In the genomic region with DNA sequence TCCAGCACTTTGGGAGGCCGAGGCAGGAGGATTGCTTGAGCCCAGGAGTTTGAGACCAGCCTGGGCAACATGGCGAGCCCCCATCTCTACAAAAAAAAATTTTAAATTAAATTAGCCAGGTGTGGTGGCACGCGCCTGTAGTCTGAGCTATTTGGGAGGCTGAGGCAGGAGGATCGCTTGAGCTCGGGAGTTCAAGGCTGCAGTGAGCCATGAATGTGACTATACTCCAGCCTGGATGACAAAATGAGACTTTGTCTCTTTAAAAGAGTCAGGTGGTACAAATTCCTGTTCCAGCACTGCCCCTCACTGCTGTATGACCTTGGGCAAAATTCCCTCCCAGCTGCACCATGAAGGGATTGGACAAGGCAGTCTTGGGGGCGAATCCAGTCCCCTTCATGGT, we compare ENCODE assay signal across 1 cellular context.
A peak's percentile ranks its signal among the peaks of the same experiment; 100 is the strongest.
TF ChIP-seq lines count a peak whose summit lies in the region.

No MANE protein-coding gene starts in this region.

TF ChIP-seq in HepG2, 621 proteins besides CTCF, POLR2A, EP300 and RAD21 (continued from another document):
- TF ChIP-seq KIAA2018 (CRISPR knock-in tag; IDR thresholded peaks at IDR 0.05; ENCODE audit: borderline replicate concordance) (no peak), MIER3 (CRISPR knock-in tag; IDR thresholded peaks at IDR 0.05; ENCODE audit: borderline replicate concordance) (no peak), ZNF646 (CRISPR knock-in tag; IDR thresholded peaks at IDR 0.05) (no peak), ZNF780A (CRISPR knock-in tag; IDR thresholded peaks at IDR 0.05) (no peak), ZNF549 (CRISPR knock-in tag; IDR thresholded peaks at IDR 0.05) (no peak), POLR2G (IDR thresholded peaks at IDR 0.05; ENCODE audit: low read depth, low read length) (0 out of 2 replicates have a peak, but pooled peaks have one; percentile 25), ZNF34 (CRISPR knock-in tag; IDR thresholded peaks at IDR 0.05; ENCODE audit: borderline replicate concordance) (no peak), REXO4 (CRISPR knock-in tag; IDR thresholded peaks at IDR 0.05; ENCODE audit: borderline replicate concordance) (no peak), GABPB1 (CRISPR knock-in tag; IDR thresholded peaks at IDR 0.05) (no peak), KLF9 (CRISPR knock-in tag; IDR thresholded peaks at IDR 0.05; ENCODE audit: low read depth) (no peak), ZBTB8A (CRISPR knock-in tag; IDR thresholded peaks at IDR 0.05; ENCODE audit: borderline replicate concordance, low read depth) (no peak), ZNF775 (CRISPR knock-in tag; IDR thresholded peaks at IDR 0.05; ENCODE audit: borderline replicate concordance) (no peak), ZFP1 (CRISPR knock-in tag; IDR thresholded peaks at IDR 0.05) (no peak), ZSCAN22 (CRISPR knock-in tag; IDR thresholded peaks at IDR 0.05) (no peak), ZNF792 (CRISPR knock-in tag; IDR thresholded peaks at IDR 0.05) (no peak), LCORL (IDR thresholded peaks at IDR 0.05) (no peak), LCORL (CRISPR knock-in tag; IDR thresholded peaks at IDR 0.05) (no peak), ZNF3 (CRISPR knock-in tag; IDR thresholded peaks at IDR 0.05) (no peak), BORCS8-MEF2B (CRISPR knock-in tag; IDR thresholded peaks at IDR 0.05) (no peak)
- TF ChIP-seq, protein P1, sequence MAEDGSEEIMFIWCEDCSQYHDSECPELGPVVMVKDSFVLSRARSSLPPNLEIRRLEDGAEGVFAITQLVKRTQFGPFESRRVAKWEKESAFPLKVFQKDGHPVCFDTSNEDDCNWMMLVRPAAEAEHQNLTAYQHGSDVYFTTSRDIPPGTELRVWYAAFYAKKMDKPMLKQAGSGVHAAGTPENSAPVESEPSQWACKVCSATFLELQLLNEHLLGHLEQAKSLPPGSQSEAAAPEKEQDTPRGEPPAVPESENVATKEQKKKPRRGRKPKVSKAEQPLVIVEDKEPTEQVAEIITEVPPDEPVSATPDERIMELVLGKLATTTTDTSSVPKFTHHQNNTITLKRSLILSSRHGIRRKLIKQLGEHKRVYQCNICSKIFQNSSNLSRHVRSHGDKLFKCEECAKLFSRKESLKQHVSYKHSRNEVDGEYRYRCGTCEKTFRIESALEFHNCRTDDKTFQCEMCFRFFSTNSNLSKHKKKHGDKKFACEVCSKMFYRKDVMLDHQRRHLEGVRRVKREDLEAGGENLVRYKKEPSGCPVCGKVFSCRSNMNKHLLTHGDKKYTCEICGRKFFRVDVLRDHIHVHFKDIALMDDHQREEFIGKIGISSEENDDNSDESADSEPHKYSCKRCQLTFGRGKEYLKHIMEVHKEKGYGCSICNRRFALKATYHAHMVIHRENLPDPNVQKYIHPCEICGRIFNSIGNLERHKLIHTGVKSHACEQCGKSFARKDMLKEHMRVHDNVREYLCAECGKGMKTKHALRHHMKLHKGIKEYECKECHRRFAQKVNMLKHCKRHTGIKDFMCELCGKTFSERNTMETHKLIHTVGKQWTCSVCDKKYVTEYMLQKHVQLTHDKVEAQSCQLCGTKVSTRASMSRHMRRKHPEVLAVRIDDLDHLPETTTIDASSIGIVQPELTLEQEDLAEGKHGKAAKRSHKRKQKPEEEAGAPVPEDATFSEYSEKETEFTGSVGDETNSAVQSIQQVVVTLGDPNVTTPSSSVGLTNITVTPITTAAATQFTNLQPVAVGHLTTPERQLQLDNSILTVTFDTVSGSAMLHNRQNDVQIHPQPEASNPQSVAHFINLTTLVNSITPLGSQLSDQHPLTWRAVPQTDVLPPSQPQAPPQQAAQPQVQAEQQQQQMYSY (CRISPR knock-in tag; IDR thresholded peaks at IDR 0.05) = no peak
- TF ChIP-seq, protein P2, sequence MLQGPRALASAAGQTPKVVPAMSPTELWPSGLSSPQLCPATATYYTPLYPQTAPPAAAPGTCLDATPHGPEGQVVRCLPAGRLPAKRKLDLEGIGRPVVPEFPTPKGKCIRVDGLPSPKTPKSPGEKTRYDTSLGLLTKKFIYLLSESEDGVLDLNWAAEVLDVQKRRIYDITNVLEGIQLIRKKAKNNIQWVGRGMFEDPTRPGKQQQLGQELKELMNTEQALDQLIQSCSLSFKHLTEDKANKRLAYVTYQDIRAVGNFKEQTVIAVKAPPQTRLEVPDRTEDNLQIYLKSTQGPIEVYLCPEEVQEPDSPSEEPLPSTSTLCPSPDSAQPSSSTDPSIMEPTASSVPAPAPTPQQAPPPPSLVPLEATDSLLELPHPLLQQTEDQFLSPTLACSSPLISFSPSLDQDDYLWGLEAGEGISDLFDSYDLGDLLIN (CRISPR knock-in tag; IDR thresholded peaks at IDR 0.05; ENCODE audit: borderline replicate concordance) = no peak
- TF ChIP-seq, protein P3, sequence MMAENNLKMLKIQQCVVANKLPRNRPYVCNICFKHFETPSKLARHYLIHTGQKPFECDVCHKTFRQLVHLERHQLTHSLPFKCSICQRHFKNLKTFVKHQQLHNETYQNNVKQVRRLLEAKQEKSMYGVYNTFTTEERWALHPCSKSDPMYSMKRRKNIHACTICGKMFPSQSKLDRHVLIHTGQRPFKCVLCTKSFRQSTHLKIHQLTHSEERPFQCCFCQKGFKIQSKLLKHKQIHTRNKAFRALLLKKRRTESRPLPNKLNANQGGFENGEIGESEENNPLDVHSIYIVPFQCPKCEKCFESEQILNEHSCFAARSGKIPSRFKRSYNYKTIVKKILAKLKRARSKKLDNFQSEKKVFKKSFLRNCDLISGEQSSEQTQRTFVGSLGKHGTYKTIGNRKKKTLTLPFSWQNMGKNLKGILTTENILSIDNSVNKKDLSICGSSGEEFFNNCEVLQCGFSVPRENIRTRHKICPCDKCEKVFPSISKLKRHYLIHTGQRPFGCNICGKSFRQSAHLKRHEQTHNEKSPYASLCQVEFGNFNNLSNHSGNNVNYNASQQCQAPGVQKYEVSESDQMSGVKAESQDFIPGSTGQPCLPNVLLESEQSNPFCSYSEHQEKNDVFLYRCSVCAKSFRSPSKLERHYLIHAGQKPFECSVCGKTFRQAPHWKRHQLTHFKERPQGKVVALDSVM (CRISPR knock-in tag; IDR thresholded peaks at IDR 0.05) = peak; percentile 92
- TF ChIP-seq, protein P4, sequence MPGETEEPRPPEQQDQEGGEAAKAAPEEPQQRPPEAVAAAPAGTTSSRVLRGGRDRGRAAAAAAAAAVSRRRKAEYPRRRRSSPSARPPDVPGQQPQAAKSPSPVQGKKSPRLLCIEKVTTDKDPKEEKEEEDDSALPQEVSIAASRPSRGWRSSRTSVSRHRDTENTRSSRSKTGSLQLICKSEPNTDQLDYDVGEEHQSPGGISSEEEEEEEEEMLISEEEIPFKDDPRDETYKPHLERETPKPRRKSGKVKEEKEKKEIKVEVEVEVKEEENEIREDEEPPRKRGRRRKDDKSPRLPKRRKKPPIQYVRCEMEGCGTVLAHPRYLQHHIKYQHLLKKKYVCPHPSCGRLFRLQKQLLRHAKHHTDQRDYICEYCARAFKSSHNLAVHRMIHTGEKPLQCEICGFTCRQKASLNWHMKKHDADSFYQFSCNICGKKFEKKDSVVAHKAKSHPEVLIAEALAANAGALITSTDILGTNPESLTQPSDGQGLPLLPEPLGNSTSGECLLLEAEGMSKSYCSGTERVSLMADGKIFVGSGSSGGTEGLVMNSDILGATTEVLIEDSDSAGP (CRISPR knock-in tag; IDR thresholded peaks at IDR 0.05; ENCODE audit: borderline replicate concordance) = peak; percentile 83
- TF ChIP-seq, protein P5, sequence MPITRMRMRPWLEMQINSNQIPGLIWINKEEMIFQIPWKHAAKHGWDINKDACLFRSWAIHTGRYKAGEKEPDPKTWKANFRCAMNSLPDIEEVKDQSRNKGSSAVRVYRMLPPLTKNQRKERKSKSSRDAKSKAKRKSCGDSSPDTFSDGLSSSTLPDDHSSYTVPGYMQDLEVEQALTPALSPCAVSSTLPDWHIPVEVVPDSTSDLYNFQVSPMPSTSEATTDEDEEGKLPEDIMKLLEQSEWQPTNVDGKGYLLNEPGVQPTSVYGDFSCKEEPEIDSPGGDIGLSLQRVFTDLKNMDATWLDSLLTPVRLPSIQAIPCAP (CRISPR knock-in tag; IDR thresholded peaks at IDR 0.05; ENCODE audit: low read depth) = no peak
